ENCODE assay signal across 8 cellular contexts in genomic region chr7:30134523-30135270, GRCh38. TPM values are rescaled to one million over a fixed set of nuclear protein-coding genes. Genes with fewer than 3 reads are reported as not detected.
DNase-seq lines count a peak whose midpoint lies in the region; ATAC-seq and TF ChIP-seq lines count a peak whose summit lies in the region.

TSS of gene MTURN (plus strand) at chr7:30134986. CDS start at chr7:30135137, 151 bp downstream.

- POLR2A ChIA-PET in naive thymus-derived CD4-positive, alpha-beta T cell (lab: Charles Lee) = interaction anchor here (0.6 to 2.7 kb wide), 13 partner anchors 8 to 216 kb away, joined by 3 to 12 read pairs (median 5); partner anchors contain the start of genes FKBP14 and PLEKHA8

- peak within 1 kb of the TSS; percentile 55 for H3K27ac ChIP-seq in KMS-11
- H3K27ac ChIP-seq in naive thymus-derived CD4-positive, alpha-beta T cell (ENCODE audit: low read depth, low read length) = peak within 1 kb of the TSS; percentile 77

- intact Hi-C loops in activated T-helper 2 cell treated with anti-CD3 and anti-CD28 coated beads, Interferon-gamma antibody, Interleukin-2, Interleukin-4, amounts not matched to agents 10 μg/mL and 5 μg/mL and 100 μg/mL, durations not matched to agents 14 hours and 24 hours and 36 hours (cut with micrococcal nuclease) = loop anchor here (2.0 to 10.0 kb wide), 2 partner anchors 106 to 460 kb away; partner anchors contain the start of genes GARS1 and PLEKHA8
- intact Hi-C loops in naive thymus-derived CD4-positive, alpha-beta T cell (cut with micrococcal nuclease) = loop anchor here (1.0 to 10.0 kb wide), 16 partner anchors 15 to 637 kb away; partner anchors contain the start of genes GARS1 (in 2 of the 2), GGCT (in 2 of the 2), ZNRF2 (in 2 of the 2) and FKBP14 (in 1 of the 2)

- CTCF ChIA-PET in naive thymus-derived CD4-positive, alpha-beta T cell (lab: Charles Lee) = no interaction called here

- peak within 1 kb of the TSS; percentile 81 for H3K9ac ChIP-seq in KMS-11

- DNase-seq in DMS53 (lab: John Stamatoyannopoulos, UW) (peak; percentile 98), RPMI7951 (ENCODE audit: low read depth) (peak; percentile 86), fibroblast of mammary gland (ENCODE audit: low read depth) (peak; percentile 79)
- DNase-seq in activated T-helper 2 cell treated with anti-CD3 and anti-CD28 coated beads, Interferon-gamma antibody, Interleukin-2, Interleukin-4, amounts not matched to agents 10 μg/mL and 5 μg/mL and 100 μg/mL, durations not matched to agents 14 hours and 24 hours and 36 hours (ENCODE audit: low spot score) = peak; percentile 81
- peak; percentile 80 to 91 (median 88) for DNase-seq in naive thymus-derived CD4-positive, alpha-beta T cell
- peak; percentile 52 to 71 for DNase-seq in stimulated activated CD8-positive, alpha-beta memory T cell treated with anti-CD3 and anti-CD28 coated beads, Interleukin-7, amount 100 ng/mL, for 48 hours (ENCODE audit: extremely low read depth in 1 of 2, low read depth in 1 of 2)

- H3K9me3 Mint-ChIP-seq in activated T-helper 2 cell treated with anti-CD3 and anti-CD28 coated beads, Interferon-gamma antibody, Interleukin-2, Interleukin-4, amounts not matched to agents 10 μg/mL and 5 μg/mL and 100 μg/mL, durations not matched to agents 14 hours and 24 hours and 36 hours = no peaks in the 10 kb centered on the region
- no peaks in the 10 kb centered on the region for H3K9me3 Mint-ChIP-seq in naive thymus-derived CD4-positive, alpha-beta T cell

- peak within 1 kb of the TSS; percentile 83 for H3K4me2 ChIP-seq in KMS-11

- H3K27me3 Mint-ChIP-seq in activated T-helper 2 cell treated with anti-CD3 and anti-CD28 coated beads, Interferon-gamma antibody, Interleukin-2, Interleukin-4, amounts not matched to agents 10 μg/mL and 5 μg/mL and 100 μg/mL, durations not matched to agents 14 hours and 24 hours and 36 hours (ENCODE audit: low read depth) = peaks cover 34% of the 10 kb centered on the region
- H3K27me3 Mint-ChIP-seq in naive thymus-derived CD4-positive, alpha-beta T cell = peaks cover 0 to 47% (median 0%) of the 10 kb centered on the region in 5 donors

- ATAC-seq in GM21786 (IDR thresholded peaks at IDR 0.05; ENCODE audit: unreplicated experiment) = peak; percentile 87
- peak; percentile 89 for ATAC-seq in naive thymus-derived CD4-positive, alpha-beta T cell

- no peaks in the 10 kb centered on the region for H3K27me3 ChIP-seq in KMS-11 (ENCODE audit: insufficient read depth, low read depth)
- no peaks in the 10 kb centered on the region for H3K27me3 ChIP-seq in naive thymus-derived CD4-positive, alpha-beta T cell (ENCODE audit: control insufficient read depth in 2 of 2, insufficient read depth in 2 of 2, low read length in 2 of 2)

- H3K4me3 Mint-ChIP-seq in activated T-helper 2 cell treated with anti-CD3 and anti-CD28 coated beads, Interferon-gamma antibody, Interleukin-2, Interleukin-4, amounts not matched to agents 10 μg/mL and 5 μg/mL and 100 μg/mL, durations not matched to agents 14 hours and 24 hours and 36 hours (ENCODE audit: low read depth) = peak within 1 kb of the TSS; percentile 86
- peak within 1 kb of the TSS; percentile 87 to 95 (median 92) for H3K4me3 Mint-ChIP-seq in naive thymus-derived CD4-positive, alpha-beta T cell

- H2AFZ ChIP-seq in KMS-11 (ENCODE audit: low read depth) = peak within 1 kb of the TSS; percentile 90

- peak within 1 kb of the TSS; percentile 72 for H3K4me3 ChIP-seq in KMS-11 (IDR thresholded peaks at IDR 0.05; ENCODE audit: insufficient read depth, low read depth, low read length)
- H3K4me3 ChIP-seq in fibroblast of mammary gland (ENCODE audit: control insufficient read depth, low read depth, low read length) = peak within 1 kb of the TSS; percentile 86
- H3K4me3 ChIP-seq in naive thymus-derived CD4-positive, alpha-beta T cell (ENCODE audit: low read length) = peak within 1 kb of the TSS; percentile 86

- 0 out of 2 replicates have a peak, but pooled peaks cover 13% of the 10 kb centered on the region for H3K79me2 ChIP-seq in KMS-11 (ENCODE audit: insufficient read depth, low read depth)

- no peaks in the 10 kb centered on the region for H3K36me3 Mint-ChIP-seq in activated T-helper 2 cell treated with anti-CD3 and anti-CD28 coated beads, Interferon-gamma antibody, Interleukin-2, Interleukin-4, amounts not matched to agents 10 μg/mL and 5 μg/mL and 100 μg/mL, durations not matched to agents 14 hours and 24 hours and 36 hours (ENCODE audit: low read depth)
- H3K36me3 Mint-ChIP-seq in naive thymus-derived CD4-positive, alpha-beta T cell = peaks cover 0 to under 1% (median under 1%) of the 10 kb centered on the region in 5 donors

- H3K27ac Mint-ChIP-seq in activated T-helper 2 cell treated with anti-CD3 and anti-CD28 coated beads, Interferon-gamma antibody, Interleukin-2, Interleukin-4, amounts not matched to agents 10 μg/mL and 5 μg/mL and 100 μg/mL, durations not matched to agents 14 hours and 24 hours and 36 hours = peak within 1 kb of the TSS; percentile 80
- H3K27ac Mint-ChIP-seq in naive thymus-derived CD4-positive, alpha-beta T cell = peak within 1 kb of the TSS; percentile 65 to 95 (median 91)

- H3K9me3 ChIP-seq in naive thymus-derived CD4-positive, alpha-beta T cell (ENCODE audit: control insufficient read depth in 2 of 3, low read length in 3 of 3) = no peaks in the 10 kb centered on the region

- no peaks in the 10 kb centered on the region for H3K36me3 ChIP-seq in KMS-11 (ENCODE audit: insufficient read depth)
- peaks cover 0 to 5% (median 0%) of the 10 kb centered on the region in 3 experiments for H3K36me3 ChIP-seq in naive thymus-derived CD4-positive, alpha-beta T cell (ENCODE audit: control insufficient read depth in 2 of 3, insufficient read depth in 3 of 3, low read length in 3 of 3)

- H4K20me1 ChIP-seq in KMS-11 (ENCODE audit: insufficient read depth) = no peaks in the 10 kb centered on the region

- TF ChIP-seq CTCF in KMS-11 (conservative IDR thresholded peaks at IDR 0.05; ENCODE audit: low read depth, low read length) (no peak), fibroblast of mammary gland (conservative IDR thresholded peaks at IDR 0.05; ENCODE audit: control insufficient read depth, insufficient read depth, low read depth, low read length) (no peak)

- peaks cover 4% of the 10 kb centered on the region for H3K4me1 Mint-ChIP-seq in activated T-helper 2 cell treated with anti-CD3 and anti-CD28 coated beads, Interferon-gamma antibody, Interleukin-2, Interleukin-4, amounts not matched to agents 10 μg/mL and 5 μg/mL and 100 μg/mL, durations not matched to agents 14 hours and 24 hours and 36 hours (ENCODE audit: low read depth)
- H3K4me1 Mint-ChIP-seq in naive thymus-derived CD4-positive, alpha-beta T cell = peaks cover 0 to 16% (median 6%) of the 10 kb centered on the region in 7 donors

- H3K4me1 ChIP-seq in KMS-11 (ENCODE audit: low read depth, poor library complexity, severe bottlenecking) = peaks cover 6% of the 10 kb centered on the region
- peaks cover 0 to 8% of the 10 kb centered on the region in 2 donors for H3K4me1 ChIP-seq in naive thymus-derived CD4-positive, alpha-beta T cell (ENCODE audit: control insufficient read depth in 2 of 2, insufficient read depth in 2 of 2, low read length in 2 of 2)

RNA-seq across cellular contexts. Expression of gene MTURN, which starts in this region (rescaled TPM):
- 5.0 and 9.1 TPM in 2 replicates for total RNA-seq in RPMI7951 (2014; rRNA removed; shearing (Covaris generic))
- 4.0 and 4.7 TPM in 2 replicates for total RNA-seq in activated T-helper 2 cell treated with anti-CD3 and anti-CD28 coated beads, Interferon-gamma antibody, Interleukin-2, Interleukin-4, amounts not matched to agents 10 μg/mL and 5 μg/mL and 100 μg/mL, durations not matched to agents 14 hours and 24 hours and 36 hours
- total RNA-seq in naive thymus-derived CD4-positive, alpha-beta T cell = 10 to 100 TPM in 4 of 5 experiments, 1 to 10 TPM in 1; 2.7 to 38.7 (median 20.2) TPM
- polyA plus RNA-seq in naive thymus-derived CD4-positive, alpha-beta T cell = 1 to 10 TPM; 3.2 to 3.6 TPM

Comparison
In these comparisons a context has a peak if more than half of its experiments do, and no peak if none do; other contexts are left out.
1. Peak in every context shown above with its lines: DNase-seq, ATAC-seq, H3K4me3 ChIP-seq and H3K27ac ChIP-seq.